ENCODE assay signal across 8 cellular contexts in the genomic region with DNA sequence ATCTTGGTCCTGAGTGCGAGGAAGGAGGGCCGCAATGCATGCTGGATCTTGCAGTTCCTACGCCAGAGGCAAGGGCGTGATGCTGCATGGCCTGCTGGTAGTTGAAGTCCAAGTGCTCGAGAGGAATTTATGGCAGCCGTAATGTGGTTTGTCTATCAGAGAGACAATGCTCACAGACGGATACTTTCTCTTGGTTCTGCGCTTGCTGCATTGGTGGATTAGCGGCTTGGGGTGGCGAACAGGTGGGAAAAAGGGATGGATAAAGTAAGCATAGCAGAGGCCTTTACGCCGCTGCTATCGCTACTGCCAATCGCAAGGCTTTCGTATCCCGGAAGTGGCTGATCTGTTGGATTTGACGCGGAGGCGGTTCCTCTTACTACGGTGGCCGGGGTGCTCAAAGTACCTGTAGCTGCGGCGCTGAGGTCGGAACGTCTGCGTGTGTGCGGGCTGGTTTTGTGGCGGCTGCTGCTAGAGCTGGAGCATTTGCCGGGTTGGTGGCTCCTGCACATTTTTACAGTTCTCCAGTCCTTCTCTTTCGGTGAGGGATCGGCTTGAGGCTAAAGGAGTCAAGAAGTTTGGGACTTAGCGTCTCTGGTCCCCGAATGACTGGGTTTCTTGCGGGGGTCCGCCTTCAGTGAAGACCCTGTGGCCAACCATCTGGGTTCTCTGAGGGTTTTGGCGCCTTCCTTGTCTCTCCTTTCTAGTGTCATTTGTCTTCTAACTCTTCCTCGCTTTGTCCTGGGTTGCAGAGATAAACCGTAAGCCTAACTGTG. TPM values are rescaled to one million over a fixed set of nuclear protein-coding genes. Genes with fewer than 3 reads are reported as not detected.
DNase-seq lines count a peak whose midpoint lies in the region; ATAC-seq and TF ChIP-seq lines count a peak whose summit lies in the region.

A gene with protein sequence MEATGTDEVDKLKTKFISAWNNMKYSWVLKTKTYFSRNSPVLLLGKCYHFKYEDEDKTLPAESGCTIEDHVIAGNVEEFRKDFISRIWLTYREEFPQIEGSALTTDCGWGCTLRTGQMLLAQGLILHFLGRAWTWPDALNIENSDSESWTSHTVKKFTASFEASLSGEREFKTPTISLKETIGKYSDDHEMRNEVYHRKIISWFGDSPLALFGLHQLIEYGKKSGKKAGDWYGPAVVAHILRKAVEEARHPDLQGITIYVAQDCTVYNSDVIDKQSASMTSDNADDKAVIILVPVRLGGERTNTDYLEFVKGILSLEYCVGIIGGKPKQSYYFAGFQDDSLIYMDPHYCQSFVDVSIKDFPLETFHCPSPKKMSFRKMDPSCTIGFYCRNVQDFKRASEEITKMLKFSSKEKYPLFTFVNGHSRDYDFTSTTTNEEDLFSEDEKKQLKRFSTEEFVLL (plus strand): TSS at position 397 of the 773 bp plus-strand sequence. CDS start 19,655 bp downstream, outside the sequence.

- no peak within 1 kb of the TSS for H3K4me3 Mint-ChIP-seq in type B pancreatic cell

- peak within 1 kb of the TSS; percentile 76 for H3K4me2 ChIP-seq in SU-DHL-6 (ENCODE audit: low read depth, low read length, poor library complexity, severe bottlenecking)

- no peaks in the 10 kb centered on the region for H3K36me3 ChIP-seq in SU-DHL-6 (ENCODE audit: low read length)
- H3K36me3 ChIP-seq in adipocyte (ENCODE audit: control insufficient read depth, insufficient read depth, low read length, severe bottlenecking), result no peaks in the 10 kb centered on the region
- H3K36me3 ChIP-seq in heart left ventricle, result no peaks in the 10 kb centered on the region

- no peaks in the 10 kb centered on the region for H4K20me1 ChIP-seq in SU-DHL-6 (ENCODE audit: low read depth, low read length)

- H3K4me3 ChIP-seq in GM12875 (ENCODE audit: low read depth, low read length) (peak within 1 kb of the TSS; percentile 68), SU-DHL-6 (ENCODE audit: insufficient read depth, low read length, poor library complexity, severe bottlenecking) (peak within 1 kb of the TSS; percentile 93), adipocyte (ENCODE audit: low read length) (peak within 1 kb of the TSS; percentile 98), heart left ventricle (peak within 1 kb of the TSS; percentile 42 to 90 (median 74))

- ATAC-seq in HG02763 (IDR thresholded peaks at IDR 0.05; ENCODE audit: unreplicated experiment), result peak; percentile 91
- peak; percentile 99 to 100 (median 100) for ATAC-seq in heart left ventricle

- intact Hi-C loops in heart left ventricle (cut with DNase I), result no loop called here

- H3K79me2 ChIP-seq in SU-DHL-6 (ENCODE audit: insufficient read depth, low read length), result peaks cover 48% of the 10 kb centered on the region

- H3K27ac ChIP-seq in SU-DHL-6 (ENCODE audit: low read depth, low read length), result peak within 1 kb of the TSS; percentile 81
- H3K27ac ChIP-seq in heart left ventricle, result peak within 1 kb of the TSS; percentile 84 to 96 (median 92)

- peak within 1 kb of the TSS; percentile 94 for H2AFZ ChIP-seq in SU-DHL-6 (ENCODE audit: low read depth, low read length, severe bottlenecking)

- TF ChIP-seq CTCF in GM12875 (IDR thresholded peaks at IDR 0.05; ENCODE audit: borderline replicate concordance, insufficient read depth, low read depth, low read length) (no peak), SU-DHL-6 (IDR thresholded peaks at IDR 0.05; ENCODE audit: insufficient read depth, low read length, poor library complexity, severe bottlenecking) (no peak), heart left ventricle (IDR thresholded peaks at IDR 0.05) (no peak), type B pancreatic cell (conservative IDR thresholded peaks at IDR 0.05) (peak; percentile 52)

- DNase-seq in NCI-H1417 (lab: John Stamatoyannopoulos, UW) (peak; percentile 95 to 99 (median 97)), adipocyte (ENCODE audit: low read depth) (peak; percentile 97), heart left ventricle (peak; percentile 95 to 98 (median 96)), pons (ENCODE audit: low spot score) (peak; percentile 98), type B pancreatic cell (ENCODE audit: extremely low spot score, unreplicated experiment) (peak; percentile 91)

- H3K4me1 ChIP-seq in adipocyte (ENCODE audit: control insufficient read depth, insufficient read depth, low read length) (peaks cover 7% of the 10 kb centered on the region), heart left ventricle (peaks cover 0 to 30% (median 11%) of the 10 kb centered on the region in 12 donors)

- peaks cover 7% of the 10 kb centered on the region; the same call in 1 of the 2 replicates for H3F3A ChIP-seq in SU-DHL-6 (ENCODE audit: insufficient read depth)

- H3K27me3 ChIP-seq in SU-DHL-6 (ENCODE audit: low read length) (no peaks in the 10 kb centered on the region), adipocyte (replicated peaks; ENCODE audit: control insufficient read depth, insufficient read depth, low read length) (no peaks in the 10 kb centered on the region), heart left ventricle (no peaks in the 10 kb centered on the region)

- no peaks in the 10 kb centered on the region for H3K9me2 ChIP-seq in SU-DHL-6 (replicated peaks; ENCODE audit: insufficient read depth, low read length)

- 0 to 1% (median 0%) methylated on average over 38 of the region's 38 CpGs for WGBS in heart left ventricle, 4 donors

- no peak within 1 kb of the TSS for H3K27ac Mint-ChIP-seq in type B pancreatic cell

- H3K9ac ChIP-seq in SU-DHL-6 (ENCODE audit: low read length), result peak within 1 kb of the TSS; percentile 81
- peak within 1 kb of the TSS; percentile 97 for H3K9ac ChIP-seq in adipocyte (ENCODE audit: low read length)

- H3K9me3 ChIP-seq in SU-DHL-6 (ENCODE audit: insufficient read depth, low read length) (no peaks in the 10 kb centered on the region), adipocyte (ENCODE audit: control insufficient read depth, low read length) (no peaks in the 10 kb centered on the region), heart left ventricle (no peaks in the 10 kb centered on the region)

- no peaks in the 10 kb centered on the region for H3K36me3 Mint-ChIP-seq in type B pancreatic cell

- H3K27me3 Mint-ChIP-seq in type B pancreatic cell, result no peaks in the 10 kb centered on the region

- TF ChIP-seq POLR2A in heart left ventricle (IDR thresholded peaks at IDR 0.05), result peak in 1 of 2 donors; percentile 69

- peaks cover 9% of the 10 kb centered on the region for H3K4me1 Mint-ChIP-seq in type B pancreatic cell (ENCODE audit: unreplicated experiment)

- no peaks in the 10 kb centered on the region for H3K9me3 Mint-ChIP-seq in type B pancreatic cell

RNA-seq across cellular contexts. Expression of the gene that starts here (rescaled TPM):
- total RNA-seq in heart left ventricle (10 to 100 TPM in 3 of 9 donors, 1 to 10 TPM in 6; 6.0 to 14.2 (median 9.4) TPM), type B pancreatic cell (ENCODE audit: low replicate concordance) (7.1 and 13.4 TPM in 2 replicates)
- polyA plus RNA-seq in heart left ventricle, result 1 to 10 TPM; 4.0 to 5.1 TPM

Comparison
In these comparisons a context has a peak if more than half of its experiments do, and no peak if none do; other contexts are left out.
1. Peak in every context shown above with its lines: DNase-seq, ATAC-seq, H3K4me3 ChIP-seq and H3K27ac ChIP-seq.